Comparison of ENCODE assay signal across 18 cellular contexts in the genomic region with DNA sequence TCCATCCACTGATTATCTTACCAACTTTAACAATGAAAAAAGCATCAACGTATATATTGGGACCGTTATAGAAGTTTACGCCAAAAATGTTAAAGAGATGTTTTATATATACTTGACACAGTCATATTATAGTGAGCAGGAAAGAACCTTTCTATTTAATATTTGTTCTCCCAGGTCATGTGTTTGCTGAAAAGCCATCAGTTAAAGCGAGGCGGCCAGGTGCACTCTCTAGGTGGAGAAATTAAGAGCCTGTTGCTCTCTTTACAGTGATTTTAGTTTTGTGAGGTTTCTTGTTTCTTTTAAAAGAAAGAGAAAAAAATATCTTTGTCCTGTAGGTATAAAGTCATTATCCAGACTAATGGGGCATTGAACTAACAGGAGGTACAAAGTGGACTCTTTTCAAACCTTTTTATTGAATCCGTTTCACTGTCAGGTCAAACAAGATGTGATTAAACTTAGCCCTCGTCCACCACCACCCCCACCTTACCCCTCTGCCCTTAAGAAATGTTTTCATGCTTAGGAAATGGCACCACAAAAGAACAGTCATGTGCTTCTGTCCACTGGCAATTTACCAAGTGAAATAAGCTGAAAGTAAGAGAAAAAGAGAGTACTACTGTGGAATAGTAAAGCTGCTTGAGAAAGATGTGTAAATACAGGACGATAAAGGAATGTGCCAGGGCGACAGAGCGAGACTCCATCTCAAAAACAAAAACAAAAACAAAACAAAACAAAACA.
DNase-seq lines count a peak whose midpoint lies in the region; ATAC-seq and TF ChIP-seq lines count a peak whose summit lies in the region.
"Had no signal": no experiment of that assay in that cellular context is flagged by ENCODE, and none has a peak within 500 bp of the region (broad histone marks: within the 10 kb centered on the region; RNA-seq: fewer than 3 reads in every experiment).

No MANE protein-coding gene starts in this region.

- H3K79me2 ChIP-seq in neural progenitor cell (ENCODE audit: low read depth): peaks cover 78% of the 10 kb centered on the region

- H3K27me3 ChIP-seq in neural progenitor cell (no peaks in the 10 kb centered on the region), foreskin keratinocyte (no peaks in the 10 kb centered on the region)
- H3K27me3 ChIP-seq: gastrocnemius medialis, transverse colon had no signal

- no peak overlapping the region for H3K27ac ChIP-seq in neural progenitor cell
- no peak overlapping the region for H3K27ac ChIP-seq in foreskin keratinocyte
- H3K27ac ChIP-seq: gastrocnemius medialis, transverse colon, VCaP had no signal

- H3K4me3 Mint-ChIP-seq in neural progenitor cell: no peak overlapping the region
- H3K4me3 Mint-ChIP-seq: activated naive CD4-positive, alpha-beta T cell treated with anti-CD3 and anti-CD28 coated beads, Interleukin-2, amount 10 ng/mL, durations not matched to agents 7 days and 5 days; neural crest cell had no signal

- H3K27me3 Mint-ChIP-seq in neural progenitor cell (ENCODE audit: insufficient read depth, low read depth): no peaks in the 10 kb centered on the region
- H3K27me3 Mint-ChIP-seq: activated naive CD4-positive, alpha-beta T cell treated with anti-CD3 and anti-CD28 coated beads, Interleukin-2, amount 10 ng/mL, durations not matched to agents 7 days and 5 days had no signal

- H3K4me3 ChIP-seq in fibroblast of mammary gland (ENCODE audit: control insufficient read depth, low read depth, low read length): no peak overlapping the region
- H3K4me3 ChIP-seq in neural progenitor cell: no peak overlapping the region
- H3K4me3 ChIP-seq: gastrocnemius medialis, transverse colon had no signal

- H3K27ac Mint-ChIP-seq in neural progenitor cell: peak overlapping the region; percentile 29
- H3K27ac Mint-ChIP-seq: activated naive CD4-positive, alpha-beta T cell treated with anti-CD3 and anti-CD28 coated beads, Interleukin-2, amount 10 ng/mL, durations not matched to agents 7 days and 5 days had no signal

- H3K4me1 ChIP-seq in neural progenitor cell (peaks cover 10% of the 10 kb centered on the region), foreskin keratinocyte (peaks cover 5% of the 10 kb centered on the region)

- DNase-seq in Caki2 (ENCODE audit: low read depth) (peak; percentile 35), NCI-H2029 treated with DMSO at 0.1 percent for 48 hours (lab: John Stamatoyannopoulos, UW) (peak; percentile 30), fibroblast of mammary gland (ENCODE audit: low read depth) (peak; percentile 79), neural progenitor cell (ENCODE audit: low spot score) (no peak), NCI-H2081 treated with DMSO at 0.1 percent for 48 hours (lab: John Stamatoyannopoulos, UW) (no peak), ecto neural progenitor cell (ENCODE audit: low spot score) (no peak), foreskin keratinocyte (no peak)
- DNase-seq: activated naive CD4-positive, alpha-beta T cell treated with anti-CD3 and anti-CD28 coated beads, Interleukin-2, amount 10 ng/mL, durations not matched to agents 7 days and 5 days; cortex of kidney; gastrocnemius medialis; left colon; NCI-H2107; NK-92 treated with Interleukin-12 subunit alpha and Interleukin-12 subunit beta, amount 100 ng/mL, for 24 hours; stimulated activated CD4-positive, alpha-beta T cell treated with anti-CD3 and anti-CD28 coated beads, Interleukin-15, amount 100 ng/mL, for 24 hours; transverse colon had no signal

- H3K4me1 Mint-ChIP-seq in neural progenitor cell: peaks cover 14% of the 10 kb centered on the region
- H3K4me1 Mint-ChIP-seq: activated naive CD4-positive, alpha-beta T cell treated with anti-CD3 and anti-CD28 coated beads, Interleukin-2, amount 10 ng/mL, durations not matched to agents 7 days and 5 days had no signal

- H3K4me2 ChIP-seq in neural progenitor cell: no peak overlapping the region

- H3K36me3 ChIP-seq in neural progenitor cell: no peaks in the 10 kb centered on the region
- H3K36me3 ChIP-seq: gastrocnemius medialis, transverse colon had no signal

- H3F3A ChIP-seq in neural progenitor cell (ENCODE audit: low read depth): no peaks in the 10 kb centered on the region

- in situ Hi-C loops in Caki2 (cut with HindIII; ENCODE audit: low pct_unique_long_range_greater_than_20kb, low sequenced_read_pairs): no loop called here

- H2AFZ ChIP-seq in neural progenitor cell (replicated peaks): no peak overlapping the region

- H3K9me3 Mint-ChIP-seq in neural progenitor cell: no peaks in the 10 kb centered on the region
- H3K9me3 Mint-ChIP-seq: activated naive CD4-positive, alpha-beta T cell treated with anti-CD3 and anti-CD28 coated beads, Interleukin-2, amount 10 ng/mL, durations not matched to agents 7 days and 5 days; neural crest cell had no signal

- H3K9ac ChIP-seq in neural progenitor cell: no peak overlapping the region

- no peaks in the 10 kb centered on the region for H3K9me3 ChIP-seq in neural progenitor cell (ENCODE audit: low read depth)
- H3K9me3 ChIP-seq: gastrocnemius medialis, transverse colon had no signal

- no peak for TF ChIP-seq CTCF in fibroblast of mammary gland (conservative IDR thresholded peaks at IDR 0.05; ENCODE audit: control insufficient read depth, insufficient read depth, low read depth, low read length)
- no peak for TF ChIP-seq CTCF in neural progenitor cell (IDR thresholded peaks at IDR 0.05)
- TF ChIP-seq CTCF in foreskin keratinocyte (conservative IDR thresholded peaks at IDR 0.05): no peak

- peaks cover 45% of the 10 kb centered on the region for H4K20me1 ChIP-seq in neural progenitor cell (ENCODE audit: low read depth)

- no peaks in the 10 kb centered on the region for H3K36me3 Mint-ChIP-seq in neural progenitor cell
- H3K36me3 Mint-ChIP-seq: activated naive CD4-positive, alpha-beta T cell treated with anti-CD3 and anti-CD28 coated beads, Interleukin-2, amount 10 ng/mL, durations not matched to agents 7 days and 5 days had no signal

- ATAC-seq in HG03025 (IDR thresholded peaks at IDR 0.05; ENCODE audit: low FRiP score, unreplicated experiment) (no peak), foreskin keratinocyte (no peak)
- ATAC-seq: left colon had no signal

Comparison
In these comparisons a context has a peak if more than half of its experiments do, and no peak if none do; other contexts are left out.
1. DNase-seq: peak in Caki2 (single experiment), NCI-H2029 treated with DMSO at 0.1 percent for 48 hours (single experiment) and fibroblast of mammary gland (single experiment); none in neural progenitor cell (single experiment), NCI-H2081 treated with DMSO at 0.1 percent for 48 hours (single experiment), ecto neural progenitor cell (single experiment) and foreskin keratinocyte (0 of 2).